ENCODE assay signal across 12 cellular contexts in the genomic region with DNA sequence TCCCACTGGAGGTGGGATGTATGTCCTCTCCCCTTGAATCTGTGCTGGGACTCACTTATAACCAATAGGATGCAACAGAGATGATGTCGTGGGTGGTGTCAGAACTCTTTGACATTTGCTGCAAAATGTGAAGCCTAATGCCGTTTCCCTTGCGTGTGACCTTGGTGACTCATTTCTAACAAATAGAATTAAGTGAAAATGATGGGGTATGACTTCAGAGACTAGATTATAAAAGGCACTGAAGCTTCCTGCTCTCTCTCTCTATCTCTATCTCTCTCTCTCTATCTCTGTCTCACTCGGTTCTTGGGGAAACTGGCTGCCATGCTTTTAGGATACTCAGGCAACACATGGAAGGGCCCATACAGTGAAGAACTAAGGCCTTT.
DNase-seq lines count a peak whose midpoint lies in the region; ATAC-seq and TF ChIP-seq lines count a peak whose summit lies in the region.
"Had no signal": no experiment of that assay in that cellular context is flagged by ENCODE, and none has a peak within 500 bp of the region (broad histone marks: within the 10 kb centered on the region; RNA-seq: fewer than 3 reads in every experiment).

No MANE protein-coding gene starts in this region.

- ATAC-seq in heart left ventricle (no peak), Right ventricle myocardium inferior (no peak), right cardiac atrium (peak in 1 of 2 donors; percentile 9), upper lobe of right lung (no peak), GM19328 (IDR thresholded peaks at IDR 0.05; ENCODE audit: unreplicated experiment) (no peak)
- ATAC-seq in stimulated activated memory B cell treated with anti-CD40 and anti-IgM and Interleukin-4, amounts not matched to agents 10 μg/mL and 1 μg/mL and 100 μg/mL, for 72 hours: no peak

- no peaks in the 10 kb centered on the region for H3K27me3 Mint-ChIP-seq in stimulated activated memory B cell treated with anti-CD40 and anti-IgM and Interleukin-4, amounts not matched to agents 10 μg/mL and 1 μg/mL and 100 μg/mL, for 72 hours

- no peak overlapping the region for H3K4me3 Mint-ChIP-seq in stimulated activated memory B cell treated with anti-CD40 and anti-IgM and Interleukin-4, amounts not matched to agents 10 μg/mL and 1 μg/mL and 100 μg/mL, for 72 hours
- H3K4me3 Mint-ChIP-seq: activated T-cell treated with anti-CD3 and anti-CD28 coated beads, Interleukin-2, amount 50 U/mL, for 24 hours; T-helper 2 cell treated with Interferon-gamma antibody and Interleukin-4, amounts not matched to agents 5 μg/mL and 100 μg/mL, for 36 hours had no signal

- H3K4me3 ChIP-seq in heart left ventricle: no peak overlapping the region
- peak overlapping the region; percentile 30 for H3K4me3 ChIP-seq in adipocyte (ENCODE audit: low read length)
- no peak overlapping the region for H3K4me3 ChIP-seq in right cardiac atrium (ENCODE audit: low read length)
- H3K4me3 ChIP-seq in upper lobe of right lung: no peak overlapping the region

- no peak for TF ChIP-seq POLR2A in heart left ventricle (IDR thresholded peaks at IDR 0.05)

- H3K4me1 ChIP-seq in heart left ventricle (peaks cover 0 to 46% (median 25%) of the 10 kb centered on the region in 12 donors), adipocyte (ENCODE audit: control insufficient read depth, insufficient read depth, low read length) (peaks cover 64% of the 10 kb centered on the region), right cardiac atrium (ENCODE audit: control insufficient read depth, insufficient read depth, low read length) (peaks cover 11% of the 10 kb centered on the region), upper lobe of right lung (peaks cover 12% of the 10 kb centered on the region)

- no peaks in the 10 kb centered on the region for H3K36me3 Mint-ChIP-seq in stimulated activated memory B cell treated with anti-CD40 and anti-IgM and Interleukin-4, amounts not matched to agents 10 μg/mL and 1 μg/mL and 100 μg/mL, for 72 hours

- H3K9me3 Mint-ChIP-seq in stimulated activated memory B cell treated with anti-CD40 and anti-IgM and Interleukin-4, amounts not matched to agents 10 μg/mL and 1 μg/mL and 100 μg/mL, for 72 hours: peaks cover 3% of the 10 kb centered on the region
- H3K9me3 Mint-ChIP-seq: activated T-cell treated with anti-CD3 and anti-CD28 coated beads, Interleukin-2, amount 50 U/mL, for 24 hours; T-helper 2 cell treated with Interferon-gamma antibody and Interleukin-4, amounts not matched to agents 5 μg/mL and 100 μg/mL, for 36 hours had no signal

- H3K9me3 ChIP-seq in heart left ventricle: peaks cover 0 to 6% (median 0%) of the 10 kb centered on the region in 12 donors
- peaks cover 7% of the 10 kb centered on the region for H3K9me3 ChIP-seq in adipocyte (ENCODE audit: control insufficient read depth, low read length)
- H3K9me3 ChIP-seq in right cardiac atrium (ENCODE audit: control insufficient read depth, low read length): no peaks in the 10 kb centered on the region
- no peaks in the 10 kb centered on the region for H3K9me3 ChIP-seq in upper lobe of right lung

- H3K27me3 ChIP-seq in heart left ventricle (no peaks in the 10 kb centered on the region), adipocyte (replicated peaks; ENCODE audit: control insufficient read depth, insufficient read depth, low read length) (no peaks in the 10 kb centered on the region), right cardiac atrium (ENCODE audit: control insufficient read depth, insufficient read depth) (no peaks in the 10 kb centered on the region), upper lobe of right lung (no peaks in the 10 kb centered on the region)

- peak overlapping the region; percentile 64 for H3K9ac ChIP-seq in adipocyte (ENCODE audit: low read length)

- H3K4me1 Mint-ChIP-seq in stimulated activated memory B cell treated with anti-CD40 and anti-IgM and Interleukin-4, amounts not matched to agents 10 μg/mL and 1 μg/mL and 100 μg/mL, for 72 hours: no peaks in the 10 kb centered on the region

- no peak for DNase-seq in heart left ventricle
- no peak for DNase-seq in Right ventricle myocardium inferior (ENCODE audit: missing footprints)
- peak; percentile 26 for DNase-seq in adipocyte (ENCODE audit: low read depth)
- no peak for DNase-seq in right cardiac atrium
- no peak for DNase-seq in upper lobe of right lung
- no peak for DNase-seq in stimulated activated CD4-positive, alpha-beta T cell treated with anti-CD3 and anti-CD28 coated beads, Interleukin-4, amount 100 ng/mL, for 24 hours
- DNase-seq: activated T-cell treated with anti-CD3 and anti-CD28 coated beads, Interleukin-2, amount 50 U/mL, for 24 hours; kidney; NCI-H446 treated with DMSO at 0.1 percent for 48 hours had no signal

- intact Hi-C loops in heart left ventricle (cut with DNase I) (loop anchor here in 4 of 10 donors (5.0 to 10.0 kb wide), 4 partner anchors 43 to 120 kb away; no protein-coding TSS in a partner anchor), Right ventricle myocardium inferior (cut with DNase I) (loop anchor here (5.0 kb wide), 2 partner anchors 83 to 122 kb away; no protein-coding TSS in a partner anchor), right cardiac atrium (cut with DNase I) (no loop called here), upper lobe of right lung (cut with DNase I) (no loop called here)

- H3K36me3 ChIP-seq in heart left ventricle (no peaks in the 10 kb centered on the region), adipocyte (ENCODE audit: control insufficient read depth, insufficient read depth, low read length, severe bottlenecking) (no peaks in the 10 kb centered on the region), upper lobe of right lung (no peaks in the 10 kb centered on the region)

- WGBS in heart left ventricle, 4 donors: 58 to 73% (median 64%) methylated on average over 4 of the region's 4 CpGs
- WGBS in right cardiac atrium: 55% methylated on average over 4 of the region's 4 CpGs

- H3K27ac ChIP-seq in heart left ventricle: peak overlapping the region; percentile 18 to 80 (median 67)
- H3K27ac ChIP-seq in right cardiac atrium (ENCODE audit: low read length): peak overlapping the region; percentile 85
- peak overlapping the region; percentile 42 for H3K27ac ChIP-seq in upper lobe of right lung

- H3K27ac Mint-ChIP-seq in stimulated activated memory B cell treated with anti-CD40 and anti-IgM and Interleukin-4, amounts not matched to agents 10 μg/mL and 1 μg/mL and 100 μg/mL, for 72 hours: no peak overlapping the region
- H3K27ac Mint-ChIP-seq: activated T-cell treated with anti-CD3 and anti-CD28 coated beads, Interleukin-2, amount 50 U/mL, for 24 hours; T-helper 2 cell treated with Interferon-gamma antibody and Interleukin-4, amounts not matched to agents 5 μg/mL and 100 μg/mL, for 36 hours had no signal

- TF ChIP-seq CTCF in heart left ventricle (IDR thresholded peaks at IDR 0.05) (no peak), upper lobe of right lung (IDR thresholded peaks at IDR 0.05) (no peak)
